In genomic region chr4:52550186-52550585, GRCh38 we compare ENCODE assay signal across 14 cellular contexts.
"Had no signal": no experiment of that assay in that cellular context is flagged by ENCODE, and none has a peak within 500 bp of the region (broad histone marks: within the 10 kb centered on the region; RNA-seq: fewer than 3 reads in every experiment).

No MANE protein-coding gene starts in this region.

- DNase-seq: activated CD4-positive, alpha-beta T cell treated with anti-CD3 and anti-CD28 coated beads, Interleukin-2, amount 50 U/mL, for 1 hour; activated naive CD4-positive, alpha-beta T cell treated with anti-CD3 and anti-CD28 coated beads for 36 hours; activated T-cell treated with anti-CD3 and anti-CD28 coated beads for 4 hours; effector memory CD4-positive, alpha-beta T cell; kidney; lower lobe of right lung; naive thymus-derived CD4-positive, alpha-beta T cell; occipital lobe; sigmoid colon; stimulated activated CD4-positive, alpha-beta T cell treated with anti-CD3 and anti-CD28 coated beads, Interleukin-12 subunit alpha, Interleukin-12 subunit beta, amount 100 ng/mL, for 4 hours; stimulated activated naive CD4-positive, alpha-beta T cell treated with Interleukin-2 at 50 U/mL for 16 hours; T-helper 2 cell had no signal

- H3K9me3 ChIP-seq: lower lobe of right lung, sigmoid colon, suprapubic skin had no signal

- H3K27ac ChIP-seq: lower lobe of right lung, sigmoid colon, suprapubic skin had no signal

- H3K27me3 ChIP-seq: sigmoid colon had no signal

- H3K4me1 ChIP-seq: lower lobe of right lung, sigmoid colon had no signal

- H3K4me3 ChIP-seq: lower lobe of right lung, sigmoid colon, suprapubic skin had no signal

- H3K36me3 ChIP-seq: lower lobe of right lung, sigmoid colon, suprapubic skin had no signal

- ATAC-seq: activated T-helper 17 cell treated with anti-CD3 and anti-CD28 coated beads, Interleukin-2, amount 50 U/mL, for 72 hours; lower lobe of right lung; naive thymus-derived CD4-positive, alpha-beta T cell had no signal
